Comparison of ENCODE assay signal across 14 cellular contexts in genomic region chr1:1594602-1594981, GRCh38. TPM values are rescaled to one million over a fixed set of nuclear protein-coding genes. Genes with fewer than 3 reads are reported as not detected.
DNase-seq lines count a peak whose midpoint lies in the region; ATAC-seq and TF ChIP-seq lines count a peak whose summit lies in the region.
"Had no signal": no experiment of that assay in that cellular context is flagged by ENCODE, and none has a peak within 500 bp of the region (broad histone marks: within the 10 kb centered on the region; RNA-seq: fewer than 3 reads in every experiment).

No MANE protein-coding gene starts in this region.

- peaks cover 9% of the 10 kb centered on the region for H3K27me3 Mint-ChIP-seq in stimulated activated naive CD8-positive, alpha-beta T cell treated with anti-CD3 and anti-CD28 coated beads, Interleukin-15, amount 100 ng/mL, for 72 hours
- H3K27me3 Mint-ChIP-seq in WTC11 (ENCODE audit: low read depth) = peaks cover 18% of the 10 kb centered on the region
- H3K27me3 Mint-ChIP-seq in CD4-positive, alpha-beta T cell = no peaks in the 10 kb centered on the region
- H3K27me3 Mint-ChIP-seq: natural killer cell treated with Interleukin-12 subunit alpha and Interleukin-12 subunit beta and Interleukin-15 and Interleukin-18, amount 100 ng/mL, for 72 hours had no signal

- H3K4me1 Mint-ChIP-seq in stimulated activated naive CD8-positive, alpha-beta T cell treated with anti-CD3 and anti-CD28 coated beads, Interleukin-15, amount 100 ng/mL, for 72 hours = peaks cover 11% of the 10 kb centered on the region
- H3K4me1 Mint-ChIP-seq in WTC11 = peaks cover 10% of the 10 kb centered on the region; the same call in 1 of the 2 replicates
- H3K4me1 Mint-ChIP-seq in CD4-positive, alpha-beta T cell (ENCODE audit: low read depth) = peaks cover 4% of the 10 kb centered on the region

- intact Hi-C loops in tibial artery (cut with DNase I; ENCODE audit: low total_unique reads) = no loop called here
- intact Hi-C loops in CD4-positive, alpha-beta T cell (cut with DNase I, micrococcal nuclease) = no loop called here

- no peaks in the 10 kb centered on the region for H3K36me3 ChIP-seq in tibial artery
- H3K36me3 ChIP-seq: gastroesophageal sphincter, sigmoid colon had no signal

- H3K27ac ChIP-seq in tibial artery = no peak overlapping the region
- H3K27ac ChIP-seq in CD4-positive, alpha-beta T cell (ENCODE audit: low read depth, low read length) = no peak overlapping the region
- H3K27ac ChIP-seq: gastroesophageal sphincter, PC-9, sigmoid colon had no signal

- H3K27ac Mint-ChIP-seq in stimulated activated naive CD8-positive, alpha-beta T cell treated with anti-CD3 and anti-CD28 coated beads, Interleukin-15, amount 100 ng/mL, for 72 hours = no peak overlapping the region
- no peak overlapping the region for H3K27ac Mint-ChIP-seq in WTC11
- no peak overlapping the region for H3K27ac Mint-ChIP-seq in CD4-positive, alpha-beta T cell
- H3K27ac Mint-ChIP-seq: natural killer cell treated with Interleukin-12 subunit alpha and Interleukin-12 subunit beta and Interleukin-15 and Interleukin-18, amount 100 ng/mL, for 72 hours had no signal

- peak; percentile 22 for ATAC-seq in stimulated activated naive CD8-positive, alpha-beta T cell treated with anti-CD3 and anti-CD28 coated beads, Interleukin-15, amount 100 ng/mL, for 72 hours
- no peak for ATAC-seq in stimulated activated naive CD8-positive, alpha-beta T cell treated with anti-CD3 and anti-CD28 coated beads, Interleukin-15, Interleukin-2, amounts not matched to agents 100 U/mL and 50 U/mL, for 24 hours
- 0 out of 2 replicates have a peak, but pooled peaks have one; percentile 3 for ATAC-seq in WTC11
- no peak for ATAC-seq in CD4-positive, alpha-beta T cell (ENCODE audit: poor library complexity)
- ATAC-seq: gastroesophageal sphincter had no signal

- no peaks in the 10 kb centered on the region for H3K9me3 Mint-ChIP-seq in stimulated activated naive CD8-positive, alpha-beta T cell treated with anti-CD3 and anti-CD28 coated beads, Interleukin-15, amount 100 ng/mL, for 72 hours
- H3K9me3 Mint-ChIP-seq in WTC11 = no peaks in the 10 kb centered on the region
- no peaks in the 10 kb centered on the region for H3K9me3 Mint-ChIP-seq in CD4-positive, alpha-beta T cell
- H3K9me3 Mint-ChIP-seq: natural killer cell treated with Interleukin-12 subunit alpha and Interleukin-12 subunit beta and Interleukin-15 and Interleukin-18, amount 100 ng/mL, for 72 hours had no signal

- TF ChIP-seq CTCF in WTC11 (IDR thresholded peaks at IDR 0.05) = no peak
- TF ChIP-seq CTCF in tibial artery (IDR thresholded peaks at IDR 0.05) = no peak
- no peak for TF ChIP-seq CTCF in CD4-positive, alpha-beta T cell (IDR thresholded peaks at IDR 0.05)

- DNase-seq in stimulated activated naive CD8-positive, alpha-beta T cell treated with anti-CD3 and anti-CD28 coated beads, Interleukin-15, amount 100 ng/mL, for 72 hours = no peak
- no peak for DNase-seq in stimulated activated naive CD8-positive, alpha-beta T cell treated with anti-CD3 and anti-CD28 coated beads, Interleukin-15, Interleukin-2, amounts not matched to agents 100 U/mL and 50 U/mL, for 24 hours
- DNase-seq in WTC11 (ENCODE audit: low spot score) (no peak), germinal center (ENCODE audit: low spot score) (no peak), tibial artery (no peak)
- no peak for DNase-seq in CD4-positive, alpha-beta T cell
- DNase-seq: activated CD4-positive, alpha-beta T cell treated with anti-CD3 and anti-CD28 coated beads, Interleukin-2, amount 50 U/mL, for 4 hours; effector memory CD4-positive, alpha-beta T cell; kidney glomerular epithelial cell; NCI-H1436; PC-9; sigmoid colon had no signal

- POLR2A ChIA-PET in WTC11 (lab: Charles Lee) = interaction anchor here (0.7 kb wide), 1 partner anchor 201 kb away, joined by 3 read pairs; no protein-coding TSS in a partner anchor
- POLR2A ChIA-PET in CD4-positive, alpha-beta T cell (lab: Charles Lee) = no interaction called here

- no peak overlapping the region for H3K4me3 Mint-ChIP-seq in stimulated activated naive CD8-positive, alpha-beta T cell treated with anti-CD3 and anti-CD28 coated beads, Interleukin-15, amount 100 ng/mL, for 72 hours
- H3K4me3 Mint-ChIP-seq in WTC11 = no peak overlapping the region
- H3K4me3 Mint-ChIP-seq in CD4-positive, alpha-beta T cell = no peak overlapping the region
- H3K4me3 Mint-ChIP-seq: natural killer cell treated with Interleukin-12 subunit alpha and Interleukin-12 subunit beta and Interleukin-15 and Interleukin-18, amount 100 ng/mL, for 72 hours had no signal

- no peaks in the 10 kb centered on the region for H3K36me3 Mint-ChIP-seq in WTC11
- no peaks in the 10 kb centered on the region for H3K36me3 Mint-ChIP-seq in CD4-positive, alpha-beta T cell (ENCODE audit: low read depth)
- H3K36me3 Mint-ChIP-seq: natural killer cell treated with Interleukin-12 subunit alpha and Interleukin-12 subunit beta and Interleukin-15 and Interleukin-18, amount 100 ng/mL, for 72 hours had no signal

- H3K9me3 ChIP-seq in tibial artery = no peaks in the 10 kb centered on the region
- no peaks in the 10 kb centered on the region for H3K9me3 ChIP-seq in CD4-positive, alpha-beta T cell (ENCODE audit: control insufficient read depth, low read length)
- H3K9me3 ChIP-seq: gastroesophageal sphincter, sigmoid colon had no signal

- CTCF ChIA-PET in WTC11 (lab: Charles Lee) = interaction anchor here (0.7 to 1.1 kb wide), 2 partner anchors 8 to 25 kb away, joined by 3 to 4 read pairs; no protein-coding TSS in a partner anchor
- CTCF ChIA-PET in CD4-positive, alpha-beta T cell (lab: Charles Lee) = interaction anchor here (0.7 kb wide), 1 partner anchor 1015 kb away, joined by 3 read pairs; no protein-coding TSS in a partner anchor

- H3K27me3 ChIP-seq in tibial artery = peaks cover 0 to 37% of the 10 kb centered on the region in 2 donors
- no peaks in the 10 kb centered on the region for H3K27me3 ChIP-seq in CD4-positive, alpha-beta T cell (ENCODE audit: control insufficient read depth, insufficient read depth, low read length)

- peaks cover 0 to 19% (median 5%) of the 10 kb centered on the region in 4 donors for H3K4me1 ChIP-seq in tibial artery

- H3K4me3 ChIP-seq in tibial artery = no peak overlapping the region
- H3K4me3 ChIP-seq: gastroesophageal sphincter, PC-9, sigmoid colon had no signal

TF ChIP-seq in WTC11, 78 proteins besides CTCF, POLR2A, EP300 and RAD21 (continues in another document):
- TF ChIP-seq SMAD4 (CRISPR knock-in tag; IDR thresholded peaks at IDR 0.05) (no peak), NFE2L1 (CRISPR knock-in tag; IDR thresholded peaks at IDR 0.05) (no peak), ZNF317 (CRISPR knock-in tag; IDR thresholded peaks at IDR 0.05; ENCODE audit: borderline replicate concordance, low read depth) (no peak), JAZF1 (CRISPR knock-in tag; IDR thresholded peaks at IDR 0.05) (no peak), ZNF416 (CRISPR knock-in tag; IDR thresholded peaks at IDR 0.05) (no peak), ZNF671 (CRISPR knock-in tag; IDR thresholded peaks at IDR 0.05) (no peak), ZNF263 (CRISPR knock-in tag; IDR thresholded peaks at IDR 0.05; ENCODE audit: low read depth) (no peak), NR1H2 (CRISPR knock-in tag; IDR thresholded peaks at IDR 0.05) (no peak)
- TF ChIP-seq, protein P1, sequence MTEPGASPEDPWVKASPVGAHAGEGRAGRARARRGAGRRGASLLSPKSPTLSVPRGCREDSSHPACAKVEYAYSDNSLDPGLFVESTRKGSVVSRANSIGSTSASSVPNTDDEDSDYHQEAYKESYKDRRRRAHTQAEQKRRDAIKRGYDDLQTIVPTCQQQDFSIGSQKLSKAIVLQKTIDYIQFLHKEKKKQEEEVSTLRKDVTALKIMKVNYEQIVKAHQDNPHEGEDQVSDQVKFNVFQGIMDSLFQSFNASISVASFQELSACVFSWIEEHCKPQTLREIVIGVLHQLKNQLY (CRISPR knock-in tag; IDR thresholded peaks at IDR 0.05) = no peak
- TF ChIP-seq, protein P2, sequence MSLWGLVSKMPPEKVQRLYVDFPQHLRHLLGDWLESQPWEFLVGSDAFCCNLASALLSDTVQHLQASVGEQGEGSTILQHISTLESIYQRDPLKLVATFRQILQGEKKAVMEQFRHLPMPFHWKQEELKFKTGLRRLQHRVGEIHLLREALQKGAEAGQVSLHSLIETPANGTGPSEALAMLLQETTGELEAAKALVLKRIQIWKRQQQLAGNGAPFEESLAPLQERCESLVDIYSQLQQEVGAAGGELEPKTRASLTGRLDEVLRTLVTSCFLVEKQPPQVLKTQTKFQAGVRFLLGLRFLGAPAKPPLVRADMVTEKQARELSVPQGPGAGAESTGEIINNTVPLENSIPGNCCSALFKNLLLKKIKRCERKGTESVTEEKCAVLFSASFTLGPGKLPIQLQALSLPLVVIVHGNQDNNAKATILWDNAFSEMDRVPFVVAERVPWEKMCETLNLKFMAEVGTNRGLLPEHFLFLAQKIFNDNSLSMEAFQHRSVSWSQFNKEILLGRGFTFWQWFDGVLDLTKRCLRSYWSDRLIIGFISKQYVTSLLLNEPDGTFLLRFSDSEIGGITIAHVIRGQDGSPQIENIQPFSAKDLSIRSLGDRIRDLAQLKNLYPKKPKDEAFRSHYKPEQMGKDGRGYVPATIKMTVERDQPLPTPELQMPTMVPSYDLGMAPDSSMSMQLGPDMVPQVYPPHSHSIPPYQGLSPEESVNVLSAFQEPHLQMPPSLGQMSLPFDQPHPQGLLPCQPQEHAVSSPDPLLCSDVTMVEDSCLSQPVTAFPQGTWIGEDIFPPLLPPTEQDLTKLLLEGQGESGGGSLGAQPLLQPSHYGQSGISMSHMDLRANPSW (CRISPR knock-in tag; conservative IDR thresholded peaks at IDR 0.05; ENCODE audit: low read depth) = no peak

RNA-seq across cellular contexts. Expression of gene FNDC10, which starts 5.3 kb away (rescaled TPM):
- 30.4 to 37.5 TPM (median 34.9 TPM) in 3 replicates for total RNA-seq in WTC11 (2021)
- total RNA-seq in CD4-positive, alpha-beta T cell = 1 to 10 TPM; 1.0 to 1.3 TPM

RNA-seq across cellular contexts. Expression of gene SSU72, which starts 19.9 kb away (rescaled TPM):
- 150 to 158 TPM (median 150 TPM) in 3 replicates for total RNA-seq in WTC11 (2021)
- total RNA-seq in CD4-positive, alpha-beta T cell = 100 to 1,000 TPM in 1 of 2 experiments, 10 to 100 TPM in 1; 95.4 to 101 TPM

RNA-seq across cellular contexts. Expression of gene MIB2, which starts 20.7 kb away (rescaled TPM):
- total RNA-seq in WTC11 (2021) = 90.6 to 120 TPM (median 113 TPM) in 3 replicates
- 10 to 100 TPM; 58.3 to 59.4 TPM for total RNA-seq in CD4-positive, alpha-beta T cell

RNA-seq across cellular contexts. Expression of gene MMP23B, which starts 37.4 kb away (rescaled TPM):
- 20.0 to 28.1 TPM (median 27.1 TPM) in 3 replicates for total RNA-seq in WTC11 (2021)
- total RNA-seq in CD4-positive, alpha-beta T cell = 1 to 10 TPM; 3.0 to 3.7 TPM

RNA-seq across cellular contexts. Expression of gene TMEM240, which starts 54.2 kb away (rescaled TPM):
- 6.6 to 8.8 TPM (median 8.0 TPM) in 3 replicates for total RNA-seq in WTC11 (2021)
- total RNA-seq in CD4-positive, alpha-beta T cell = 1 to 10 TPM in 1 of 2 experiments, under 1 TPM in 1; 0.75 to 1.5 TPM

Comparison
In these comparisons a context has a peak if more than half of its experiments do, and no peak if none do; other contexts are left out.
1. ATAC-seq: peak in stimulated activated naive CD8-positive, alpha-beta T cell treated with anti-CD3 and anti-CD28 coated beads, Interleukin-15, amount 100 ng/mL, for 72 hours (single experiment) and WTC11 (single experiment); none in stimulated activated naive CD8-positive, alpha-beta T cell treated with anti-CD3 and anti-CD28 coated beads, Interleukin-15, Interleukin-2, amounts not matched to agents 100 U/mL and 50 U/mL, for 24 hours (single experiment) and CD4-positive, alpha-beta T cell (single experiment).
2. RNA of gene FNDC10, which starts 5.3 kb away (total RNA-seq): 30.4 to 37.5 TPM in WTC11; 1.0 to 1.3 TPM in CD4-positive, alpha-beta T cell; every median in the first group is over 10 times any median in the second.